1 cellular context compared by ENCODE assay signal in the genomic region with DNA sequence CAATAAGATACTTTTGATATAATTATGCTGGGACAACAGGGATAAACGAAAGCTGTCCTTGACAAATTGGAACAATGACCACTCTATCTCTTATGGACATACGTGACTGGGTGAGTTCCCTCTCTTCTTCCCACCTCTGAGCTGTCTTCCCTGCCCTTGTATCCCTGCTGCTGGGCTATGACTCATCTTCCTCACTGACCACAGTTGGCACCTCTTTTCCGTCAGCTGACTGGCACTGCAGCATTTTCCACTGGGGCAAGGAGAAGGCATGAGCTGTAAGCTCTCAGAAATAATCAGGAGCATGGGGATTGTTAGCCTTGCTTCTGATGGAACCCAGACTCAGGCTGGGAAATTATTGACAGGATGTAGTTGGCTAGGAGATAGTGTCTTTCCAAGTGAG.
A peak's percentile ranks its signal among the peaks of the same experiment; 100 is the strongest.
TF ChIP-seq lines count a peak whose summit lies in the region.

No MANE protein-coding gene starts in this region.

TF ChIP-seq in SK-N-SH, 30 proteins besides CTCF, POLR2A, EP300 and RAD21 (continued from another document):
- no peak for TF ChIP-seq USF2 (IDR thresholded peaks at IDR 0.05; ENCODE audit: borderline replicate concordance, low read depth, low read length)
- no peak for TF ChIP-seq POLR2AphosphoS5 (IDR thresholded peaks at IDR 0.05; ENCODE audit: low read depth, low read length)
- no peak for TF ChIP-seq EZH2phosphoT487 (IDR thresholded peaks at IDR 0.05; ENCODE audit: borderline replicate concordance, low read depth)
- TF ChIP-seq MEF2A (IDR thresholded peaks at IDR 0.05; ENCODE audit: borderline replicate concordance, low read depth) = no peak
- no peak for TF ChIP-seq FOXM1 (IDR thresholded peaks at IDR 0.05; ENCODE audit: low read depth)
- peak; percentile 81 for TF ChIP-seq USF1 (IDR thresholded peaks at IDR 0.05; ENCODE audit: borderline replicate concordance, low read depth)
- TF ChIP-seq, protein P1, sequence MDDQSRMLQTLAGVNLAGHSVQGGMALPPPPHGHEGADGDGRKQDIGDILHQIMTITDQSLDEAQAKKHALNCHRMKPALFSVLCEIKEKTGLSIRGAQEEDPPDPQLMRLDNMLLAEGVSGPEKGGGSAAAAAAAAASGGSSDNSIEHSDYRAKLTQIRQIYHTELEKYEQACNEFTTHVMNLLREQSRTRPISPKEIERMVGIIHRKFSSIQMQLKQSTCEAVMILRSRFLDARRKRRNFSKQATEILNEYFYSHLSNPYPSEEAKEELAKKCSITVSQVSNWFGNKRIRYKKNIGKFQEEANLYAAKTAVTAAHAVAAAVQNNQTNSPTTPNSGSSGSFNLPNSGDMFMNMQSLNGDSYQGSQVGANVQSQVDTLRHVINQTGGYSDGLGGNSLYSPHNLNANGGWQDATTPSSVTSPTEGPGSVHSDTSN (IDR thresholded peaks at IDR 0.05) = peak; percentile 83
- TF ChIP-seq RFX5 (IDR thresholded peaks at IDR 0.05; ENCODE audit: low read length) = no peak
- TF ChIP-seq MXI1 (IDR thresholded peaks at IDR 0.05; ENCODE audit: low read depth, low read length) = no peak
- no peak for TF ChIP-seq SIN3A (IDR thresholded peaks at IDR 0.05; ENCODE audit: borderline replicate concordance, low read depth, low read length)
- no peak for TF ChIP-seq GATA2 (CRISPR knock-in tag; IDR thresholded peaks at IDR 0.05)
- TF ChIP-seq ELF1 (IDR thresholded peaks at IDR 0.05) = no peak
- no peak for TF ChIP-seq SMC3 (IDR thresholded peaks at IDR 0.05; ENCODE audit: low read depth, low read length)
- TF ChIP-seq TAF1 (IDR thresholded peaks at IDR 0.05; ENCODE audit: borderline replicate concordance, low read depth, low read length) = no peak
